31 cellular contexts compared by ENCODE assay signal in genomic region chr18:7764406-7764805, GRCh38.
"Had no signal": no experiment of that assay in that cellular context is flagged by ENCODE, and none has a peak within 500 bp of the region (broad histone marks: within the 10 kb centered on the region; RNA-seq: fewer than 3 reads in every experiment).

No MANE protein-coding gene starts in this region.

- H3K9me3 ChIP-seq: adrenal gland had no signal

- ATAC-seq: activated CD4-positive, alpha-beta T cell treated with anti-CD3 and anti-CD28 coated beads for 36 hours; activated CD4-positive, CD25-positive, alpha-beta regulatory T cell treated with anti-CD3 and anti-CD28 coated beads, Interleukin-2, amount 50 U/mL, for 24 hours; activated CD8-positive, alpha-beta T cell treated with anti-CD3 and anti-CD28 coated beads, Interleukin-2, amount 10 ng/mL, durations not matched to agents 7 days and 5 days; K562 had no signal

- H3K4me1 ChIP-seq: adrenal gland had no signal

- H3K4me3 ChIP-seq: adrenal gland, K562, PC-9 had no signal

- H3K36me3 ChIP-seq: adrenal gland had no signal

- DNase-seq: activated CD4-positive, alpha-beta T cell treated with anti-CD3 and anti-CD28 coated beads for 36 hours; activated CD4-positive, alpha-beta T cell treated with anti-CD3 and anti-CD28 coated beads, Interleukin-2, amount 10 ng/mL, durations not matched to agents 7 days and 5 days; activated CD4-positive, alpha-beta T cell treated with anti-CD3 and anti-CD28 coated beads, Interleukin-2, amount 50 U/mL, for 48 hours; activated CD8-positive, alpha-beta T cell treated with anti-CD3 and anti-CD28 coated beads, Interleukin-2, amount 10 ng/mL, durations not matched to agents 7 days and 5 days; activated gamma-delta T cell; activated naive CD4-positive, alpha-beta T cell treated with Interleukin-2 at 50 U/mL for 16 hours; activated naive CD8-positive, alpha-beta T cell treated with anti-CD3 and anti-CD28 coated beads, Interleukin-2, amount 10 ng/mL, durations not matched to agents 7 days and 5 days; activated T-cell treated with anti-CD3 and anti-CD28 coated beads, Interleukin-2, amount 50 U/mL, for 24 hours; adrenal gland; caudate nucleus; cerebellar nuclear complex; NCI-H1092 treated with DMSO at 0.1 percent for 48 hours; NCI-H1417; NCI-H146; NCI-H187; NCI-H2029 treated with DMSO at 0.1 percent for 48 hours; NCI-H2107; NCI-H2171 treated with DMSO at 0.1 percent for 48 hours; NCI-H2227 treated with DMSO at 0.1 percent for 48 hours; NCI-H446; NCI-H510A treated with DMSO at 0.1 percent for 48 hours; NCI-H526 treated with DMSO at 0.1 percent for 48 hours; NCI-H774; PC-9; Right ventricle myocardium superior; SW 1271; T-helper 1 cell; T1000 had no signal

- H3K27me3 ChIP-seq: adrenal gland had no signal

- H2AFZ ChIP-seq: PC-9 had no signal

- H3K4me2 ChIP-seq: PC-9 had no signal

- FAIRE-seq: bronchial epithelial cell, K562 had no signal

- H3K27ac ChIP-seq: adrenal gland, PC-9 had no signal
